Comparison of ENCODE assay signal across 13 cellular contexts in genomic region chr17:57442401-57442823, GRCh38.
DNase-seq lines count a peak whose midpoint lies in the region; ATAC-seq and FAIRE-seq lines count a peak whose summit lies in the region.
"Had no signal": no experiment of that assay in that cellular context is flagged by ENCODE, and none has a peak within 500 bp of the region (broad histone marks: within the 10 kb centered on the region; RNA-seq: fewer than 3 reads in every experiment).

No MANE protein-coding gene starts in this region.

- FAIRE-seq in frontal cortex (lab: Jason Lieb, UNC), result no peak

- no peak overlapping the region for H3K4me3 ChIP-seq in H7 (ENCODE audit: insufficient read depth, low read depth, low read length)

- H3K36me3 ChIP-seq in H7 (replicated peaks; ENCODE audit: control insufficient read depth, insufficient read depth, low read length), result no peaks in the 10 kb centered on the region

- H3K27me3 ChIP-seq in H7 (ENCODE audit: control insufficient read depth, insufficient read depth, low read length), result no peaks in the 10 kb centered on the region; the same call in 1 of the 2 replicates

- ATAC-seq in GM19463 (IDR thresholded peaks at IDR 0.05; ENCODE audit: unreplicated experiment), result no peak

- DNase-seq in AG08396 (ENCODE audit: low spot score) (peak; percentile 26), H7 (peak; percentile 50), amniotic epithelial cell (ENCODE audit: low read depth) (peak; percentile 76), myocyte (ENCODE audit: low read depth) (peak; percentile 65), amniotic stem cell (lab: John Stamatoyannopoulos, UW) (no peak), frontal cortex (ENCODE audit: low spot score in 2 of 2) (no peak), occipital lobe (lab: John Stamatoyannopoulos, UW) (no peak)
- DNase-seq: effector memory CD4-positive, alpha-beta T cell; HCEC 1CT; NCI-H1930; retina; SIG-M5 had no signal

Comparison
In these comparisons a context has a peak if more than half of its experiments do, and no peak if none do; other contexts are left out.
1. DNase-seq: peak in AG08396 (single experiment), H7 (single experiment), amniotic epithelial cell (single experiment) and myocyte (single experiment); none in amniotic stem cell (single experiment), frontal cortex (0 of 2) and occipital lobe (single experiment).